Comparison of ENCODE assay signal across 1 cellular context in genomic region chr5:151098185-151098813, GRCh38.
TF ChIP-seq lines count a peak whose summit lies in the region.

No MANE protein-coding gene starts in this region.

TF ChIP-seq in GM12878, 131 proteins besides CTCF, POLR2A, EP300 and RAD21 (continued from another document and continues in another):
- TF ChIP-seq KDM1A (IDR thresholded peaks at IDR 0.05; ENCODE audit: borderline replicate concordance) = no peak
- no peak for TF ChIP-seq GABPA (IDR thresholded peaks at IDR 0.05; ENCODE audit: low read depth)
- TF ChIP-seq IKZF1 (conservative IDR thresholded peaks at IDR 0.05) = peak; percentile 87
- no peak for TF ChIP-seq ZNF592 (IDR thresholded peaks at IDR 0.05)
- peak; percentile 89 for TF ChIP-seq DPF2 (IDR thresholded peaks at IDR 0.05)
- TF ChIP-seq JUND (IDR thresholded peaks at IDR 0.05; ENCODE audit: low read depth, low read length) = peak; percentile 71; the same call in 1 of the 2 replicates
- TF ChIP-seq ZNF687 (IDR thresholded peaks at IDR 0.05) = peak; percentile 69
- TF ChIP-seq NR2C2 (IDR thresholded peaks at IDR 0.05; ENCODE audit: borderline replicate concordance, control insufficient read depth, insufficient read length, low read depth) = no peak
- TF ChIP-seq STAT1 (conservative IDR thresholded peaks at IDR 0.05) = no peak
- TF ChIP-seq ATF2 (IDR thresholded peaks at IDR 0.05; ENCODE audit: low read length) = peak; percentile 53; the same call in 1 of the 2 replicates
- no peak for TF ChIP-seq NR2C1 (IDR thresholded peaks at IDR 0.05)
- 0 out of 2 replicates have a peak, but pooled peaks have one; percentile 2 for TF ChIP-seq SMAD5 (IDR thresholded peaks at IDR 0.05; ENCODE audit: low read depth)
- no peak for TF ChIP-seq CBFB (IDR thresholded peaks at IDR 0.05; ENCODE audit: low read depth)
- no peak for TF ChIP-seq CHD4 (IDR thresholded peaks at IDR 0.05)
- TF ChIP-seq PAX8 (IDR thresholded peaks at IDR 0.05) = no peak
- TF ChIP-seq KLF5 (IDR thresholded peaks at IDR 0.05; ENCODE audit: partially characterized antibody) = no peak
- TF ChIP-seq CREB1 (IDR thresholded peaks at IDR 0.05; ENCODE audit: low read depth) = peak; percentile 32; the same call in 1 of the 2 replicates
- TF ChIP-seq SREBF2 (IDR thresholded peaks at IDR 0.05; ENCODE audit: low read length) = no peak
- no peak for TF ChIP-seq MYC (IDR thresholded peaks at IDR 0.05; ENCODE audit: insufficient read depth, insufficient read length, insufficient replicate concordance, low read length, severe bottlenecking)
- peak; percentile 83 to 88; a peak in 3 of 4 replicates for TF ChIP-seq IKZF2 (IDR thresholded peaks at IDR 0.05)
- no peak for TF ChIP-seq EZH2 (IDR thresholded peaks at IDR 0.05; ENCODE audit: borderline replicate concordance, control insufficient read depth, low read depth, low read length)
- no peak for TF ChIP-seq E2F8 (IDR thresholded peaks at IDR 0.05; ENCODE audit: low read depth, partially characterized antibody)
- TF ChIP-seq RELA (IDR thresholded peaks at IDR 0.05; ENCODE audit: borderline replicate concordance, partially characterized antibody) = no peak
- peak; percentile 25; the same call in 1 of the 2 replicates for TF ChIP-seq BACH1 (IDR thresholded peaks at IDR 0.05; ENCODE audit: borderline replicate concordance)
- no peak for TF ChIP-seq CBX3 (IDR thresholded peaks at IDR 0.05; ENCODE audit: borderline replicate concordance, low read depth)
- TF ChIP-seq YBX1 (IDR thresholded peaks at IDR 0.05) = no peak
- 0 out of 2 replicates have a peak, but pooled peaks have one; percentile 5 for TF ChIP-seq ZNF24 (IDR thresholded peaks at IDR 0.05)
- TF ChIP-seq SREBF1 (IDR thresholded peaks at IDR 0.05; ENCODE audit: low read length) = no peak
- no peak for TF ChIP-seq IRF3 (IDR thresholded peaks at IDR 0.05)
- TF ChIP-seq MLLT1 (IDR thresholded peaks at IDR 0.05) = no peak
- no peak for TF ChIP-seq HDGF (IDR thresholded peaks at IDR 0.05)
- TF ChIP-seq FOS (IDR thresholded peaks at IDR 0.05; ENCODE audit: borderline replicate concordance, extremely low read depth, insufficient read length) = no peak
- TF ChIP-seq POU2F2 (IDR thresholded peaks at IDR 0.05; ENCODE audit: borderline replicate concordance, low read depth, low read length) = no peak; the same call in 1 of the 3 replicates
- no peak for TF ChIP-seq CEBPB (IDR thresholded peaks at IDR 0.05; ENCODE audit: borderline replicate concordance in 1 of 2, low read depth in 2 of 2, low read length in 2 of 2)
- no peak for TF ChIP-seq BMI1 (IDR thresholded peaks at IDR 0.05; ENCODE audit: borderline replicate concordance)
- 0 out of 2 replicates have a peak, but pooled peaks have one; percentile 7 for TF ChIP-seq LARP7 (IDR thresholded peaks at IDR 0.05)
- TF ChIP-seq ZBTB11 (CRISPR knock-in tag; IDR thresholded peaks at IDR 0.05) = no peak
- no peak for TF ChIP-seq HSF1 (IDR thresholded peaks at IDR 0.05; ENCODE audit: low read depth, low read length)
- TF ChIP-seq STAT3 (IDR thresholded peaks at IDR 0.05; ENCODE audit: low read depth, low read length) = no peak
- no peak for TF ChIP-seq SIX5 (IDR thresholded peaks at IDR 0.05; ENCODE audit: low read depth, low read length, severe bottlenecking)
